ENCODE assay signal across 8 cellular contexts in the genomic region with DNA sequence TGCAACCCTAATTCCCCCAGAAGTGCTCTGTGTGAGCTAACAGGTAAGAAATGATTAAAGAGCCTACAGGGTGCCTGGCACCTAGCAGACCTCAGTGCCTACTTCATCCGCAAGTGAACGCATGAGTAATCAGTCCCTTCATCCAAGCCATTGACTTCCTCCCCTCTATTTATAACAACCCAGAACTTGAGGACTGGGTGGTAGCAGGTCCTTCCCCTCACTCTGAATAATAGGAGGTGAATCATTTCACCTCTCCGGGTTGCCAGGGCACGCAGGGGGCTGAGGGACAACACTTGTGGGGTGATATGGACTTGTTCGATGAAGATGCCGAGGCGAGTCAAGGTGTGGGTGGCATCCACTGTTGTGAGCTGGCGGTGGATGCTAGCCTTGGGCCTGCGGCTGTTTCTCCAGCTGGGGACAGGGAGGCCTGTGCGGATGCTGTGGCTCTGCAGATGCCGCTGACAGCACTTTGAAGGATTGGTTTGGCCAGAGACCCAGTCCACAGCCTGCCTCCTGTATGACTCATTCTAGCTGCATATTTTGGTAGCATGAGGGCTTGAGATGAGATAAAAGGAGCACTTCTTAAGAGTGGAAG. TPM values are rescaled to one million over a fixed set of nuclear protein-coding genes. Genes with fewer than 3 reads are reported as not detected.
A peak's percentile ranks its signal among the peaks of the same experiment; 100 is the strongest.
DNase-seq lines count a peak whose midpoint lies in the region; ATAC-seq, FAIRE-seq and TF ChIP-seq lines count a peak whose summit lies in the region.

No MANE protein-coding gene starts in this region.

- H3K4me3 ChIP-seq in astrocyte of the cerebellum (ENCODE audit: low read depth, low read length) = no peak overlapping the region
- H3K4me3 ChIP-seq in kidney (ENCODE audit: low read length in 2 of 2) = no peak overlapping the region

- no peaks in the 10 kb centered on the region for H3K9me3 ChIP-seq in kidney (ENCODE audit: control insufficient read depth in 1 of 2, low read length in 2 of 2)

- DNase-seq in 8988T (peak; percentile 67), T-helper 22 cell (ENCODE audit: low read depth) (peak; percentile 79), astrocyte of the cerebellum (ENCODE audit: low read depth) (peak; percentile 83), kidney (peak; percentile 86), osteocyte (ENCODE audit: extremely low spot score, unreplicated experiment) (no peak)
- DNase-seq in stimulated activated CD4-positive, alpha-beta T cell treated with anti-CD3 and anti-CD28 coated beads, TNF-alpha, amount 100 ng/mL, for 1 hour (ENCODE audit: low read depth in 3 of 3, low spot score in 1 of 3) = peak in 2 of 3 donors; percentile 49 to 58

- in situ Hi-C loops in astrocyte of the cerebellum (cut with HindIII; ENCODE audit: low sequenced_read_pairs) = no loop called here

- FAIRE-seq in kidney (lab: Jason Lieb, UNC) = no peak

- intact Hi-C loops in kidney (cut with DNase I) = no loop called here

- TF ChIP-seq CTCF in astrocyte of the cerebellum (IDR thresholded peaks at IDR 0.05; ENCODE audit: low read depth, low read length, missing control alignments) (no peak), kidney (IDR thresholded peaks at IDR 0.05; ENCODE audit: borderline replicate concordance, extremely low read depth, insufficient read depth) (no peak), osteocyte (IDR thresholded peaks at IDR 0.05) (no peak)

- H3K36me3 ChIP-seq in kidney (ENCODE audit: control insufficient read depth in 1 of 2, insufficient read depth in 2 of 2, low read length in 2 of 2) = no peaks in the 10 kb centered on the region

- no peak overlapping the region for H3K4me3 Mint-ChIP-seq in osteocyte (ENCODE audit: unreplicated experiment)

- H3K27me3 Mint-ChIP-seq in osteocyte (ENCODE audit: unreplicated experiment) = no peaks in the 10 kb centered on the region

- ATAC-seq in GM19043 (IDR thresholded peaks at IDR 0.05; ENCODE audit: low read depth, unreplicated experiment) (peak; percentile 39), HG03520 (IDR thresholded peaks at IDR 0.05; ENCODE audit: unreplicated experiment) (peak; percentile 39)

- H3K27ac ChIP-seq in kidney (ENCODE audit: low read depth in 2 of 2, low read length in 2 of 2) = peak overlapping the region in 1 of 2 donors; percentile 28

- H3K36me3 Mint-ChIP-seq in osteocyte (ENCODE audit: unreplicated experiment) = no peaks in the 10 kb centered on the region

- peaks cover 14 to 21% of the 10 kb centered on the region in 2 donors for H3K4me1 ChIP-seq in kidney (ENCODE audit: control insufficient read depth in 1 of 2, insufficient read depth in 1 of 2, low read depth in 1 of 2, low read length in 2 of 2)

- H3K27ac Mint-ChIP-seq in osteocyte (ENCODE audit: unreplicated experiment) = no peak overlapping the region

- peaks cover 44% of the 10 kb centered on the region for H3K4me1 Mint-ChIP-seq in osteocyte (ENCODE audit: unreplicated experiment)

- H3K9me3 Mint-ChIP-seq in osteocyte (ENCODE audit: unreplicated experiment) = no peaks in the 10 kb centered on the region

- H3K9ac ChIP-seq in kidney (ENCODE audit: low read length in 2 of 2) = no peak overlapping the region

RNA-seq across cellular contexts. Expression of a gene that starts 12.3 kb away (rescaled TPM):
- total RNA-seq in kidney (74.2 TPM), osteocyte (2.1 and 3.1 TPM in 2 replicates)
- polyA plus RNA-seq in kidney (ENCODE audit: insufficient read depth, low read depth, low replicate concordance) = 15.2 TPM

Comparison
In these comparisons a context has a peak if more than half of its experiments do, and no peak if none do; other contexts are left out.
1. RNA of a gene that starts 12.3 kb away (total RNA-seq): 74.2 TPM in kidney (single experiment); 2.1 to 3.1 TPM in osteocyte; every median in the first group is over 10 times any median in the second.